ENCODE assay signal across 20 cellular contexts in the genomic region with DNA sequence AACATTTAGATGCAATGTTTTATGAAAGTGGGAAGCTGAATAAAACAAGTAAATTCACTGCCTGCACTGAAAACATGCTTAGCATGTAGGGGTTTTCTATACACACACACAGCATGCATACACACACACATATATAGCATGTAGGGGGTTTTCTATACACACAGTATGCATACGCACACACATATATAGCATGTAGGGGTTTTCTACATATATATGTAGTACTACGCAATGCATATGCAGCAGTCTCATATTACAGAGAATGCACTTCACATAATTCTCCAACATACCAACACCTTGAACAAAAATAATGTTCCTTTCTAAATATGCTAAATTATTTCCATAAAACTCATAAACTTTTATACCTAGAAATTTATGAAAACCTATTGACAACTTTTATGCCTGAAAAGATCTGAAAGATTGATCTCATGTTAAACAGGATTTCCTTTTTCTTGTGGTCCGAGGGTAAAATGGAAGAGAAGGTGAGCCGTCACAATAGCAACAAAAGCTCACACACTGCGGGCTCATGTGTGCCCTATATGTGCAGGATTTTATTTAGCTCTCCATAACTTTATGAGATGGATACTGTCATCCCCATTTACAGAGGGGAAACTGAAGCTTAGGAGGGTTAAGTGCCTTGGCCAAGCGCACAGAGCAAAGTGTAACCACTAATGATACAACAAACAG.
DNase-seq lines count a peak whose midpoint lies in the region; ATAC-seq and TF ChIP-seq lines count a peak whose summit lies in the region.
"Had no signal": no experiment of that assay in that cellular context is flagged by ENCODE, and none has a peak within 500 bp of the region (broad histone marks: within the 10 kb centered on the region; RNA-seq: fewer than 3 reads in every experiment).

No MANE protein-coding gene starts in this region.

- no peak for TF ChIP-seq CTCF in mesothelial cell of epicardium (IDR thresholded peaks at IDR 0.05; ENCODE audit: unreplicated experiment)
- no peak for TF ChIP-seq CTCF in vagina (IDR thresholded peaks at IDR 0.05)
- TF ChIP-seq CTCF in tibial artery (IDR thresholded peaks at IDR 0.05) = no peak
- no peak for TF ChIP-seq CTCF in left lung (IDR thresholded peaks at IDR 0.05)

- H3K27ac ChIP-seq in vagina (peak overlapping the region; percentile 96), tibial artery (peak overlapping the region in 1 of 2 donors; percentile 90), left lung (no peak overlapping the region)
- H3K27ac ChIP-seq: GM23248, HL-60, SJSA1 had no signal

- H3K9me3 ChIP-seq in vagina (no peaks in the 10 kb centered on the region), tibial artery (no peaks in the 10 kb centered on the region), left lung (no peaks in the 10 kb centered on the region)
- H3K9me3 ChIP-seq: SJSA1 had no signal

- H3K4me1 Mint-ChIP-seq in activated naive CD4-positive, alpha-beta T cell treated with anti-CD3 and anti-CD28 coated beads, Interleukin-2, amount 50 U/mL, for 24 hours = peaks cover 91% of the 10 kb centered on the region
- peaks cover 21% of the 10 kb centered on the region for H3K4me1 Mint-ChIP-seq in activated T-helper 17 cell treated with anti-CD3 and anti-CD28 coated beads, Interleukin-2, amount 50 U/mL, for 72 hours
- peaks cover 29% of the 10 kb centered on the region for H3K4me1 Mint-ChIP-seq in mesothelial cell of epicardium

- no peaks in the 10 kb centered on the region for H3K27me3 ChIP-seq in vagina
- H3K27me3 ChIP-seq in tibial artery = no peaks in the 10 kb centered on the region
- H3K27me3 ChIP-seq in left lung = no peaks in the 10 kb centered on the region
- H3K27me3 ChIP-seq: dorsolateral prefrontal cortex had no signal

- H3K9me3 Mint-ChIP-seq in activated naive CD4-positive, alpha-beta T cell treated with anti-CD3 and anti-CD28 coated beads, Interleukin-2, amount 50 U/mL, for 24 hours = no peaks in the 10 kb centered on the region
- no peaks in the 10 kb centered on the region for H3K9me3 Mint-ChIP-seq in activated T-helper 17 cell treated with anti-CD3 and anti-CD28 coated beads, Interleukin-2, amount 50 U/mL, for 72 hours
- H3K9me3 Mint-ChIP-seq in mesothelial cell of epicardium = no peaks in the 10 kb centered on the region

- peaks cover 22% of the 10 kb centered on the region for H3K36me3 Mint-ChIP-seq in activated naive CD4-positive, alpha-beta T cell treated with anti-CD3 and anti-CD28 coated beads, Interleukin-2, amount 50 U/mL, for 24 hours
- H3K36me3 Mint-ChIP-seq in activated T-helper 17 cell treated with anti-CD3 and anti-CD28 coated beads, Interleukin-2, amount 50 U/mL, for 72 hours (ENCODE audit: low read depth) = peaks cover 78% of the 10 kb centered on the region
- no peaks in the 10 kb centered on the region for H3K36me3 Mint-ChIP-seq in mesothelial cell of epicardium

- H3K36me3 ChIP-seq in vagina = peaks cover 0 to 55% of the 10 kb centered on the region in 2 donors
- peaks cover 61 to 74% (median 71%) of the 10 kb centered on the region in 3 donors for H3K36me3 ChIP-seq in tibial artery
- peaks cover 0 to 75% of the 10 kb centered on the region in 2 donors for H3K36me3 ChIP-seq in left lung
- H3K36me3 ChIP-seq: SJSA1 had no signal

- peak overlapping the region; percentile 53 for H3K4me3 Mint-ChIP-seq in activated naive CD4-positive, alpha-beta T cell treated with anti-CD3 and anti-CD28 coated beads, Interleukin-2, amount 50 U/mL, for 24 hours
- H3K4me3 Mint-ChIP-seq in activated T-helper 17 cell treated with anti-CD3 and anti-CD28 coated beads, Interleukin-2, amount 50 U/mL, for 72 hours = peak overlapping the region; percentile 57
- H3K4me3 Mint-ChIP-seq in mesothelial cell of epicardium = no peak overlapping the region

- H3K27me3 Mint-ChIP-seq in activated naive CD4-positive, alpha-beta T cell treated with anti-CD3 and anti-CD28 coated beads, Interleukin-2, amount 50 U/mL, for 24 hours = no peaks in the 10 kb centered on the region
- H3K27me3 Mint-ChIP-seq in activated T-helper 17 cell treated with anti-CD3 and anti-CD28 coated beads, Interleukin-2, amount 50 U/mL, for 72 hours = no peaks in the 10 kb centered on the region
- H3K27me3 Mint-ChIP-seq in mesothelial cell of epicardium (ENCODE audit: low read depth) = no peaks in the 10 kb centered on the region

- no peak for ATAC-seq in activated T-helper 17 cell treated with anti-CD3 and anti-CD28 coated beads, Interleukin-2, amount 50 U/mL, for 72 hours (replicated peaks)
- no peak for ATAC-seq in left lung
- ATAC-seq: activated CD4-positive, CD25-positive, alpha-beta regulatory T cell treated with anti-CD3 and anti-CD28 coated beads, Interleukin-2, amount 50 U/mL, for 24 hours; GM12878 had no signal

- H3K4me1 ChIP-seq in vagina (peaks cover 100% of the 10 kb centered on the region), tibial artery (peaks cover 7 to 99% (median 76%) of the 10 kb centered on the region in 4 donors), left lung (peaks cover 27 to 90% of the 10 kb centered on the region in 2 donors)

- H3K4me3 ChIP-seq in vagina (no peak overlapping the region), tibial artery (no peak overlapping the region), left lung (no peak overlapping the region)
- H3K4me3 ChIP-seq: dorsolateral prefrontal cortex, GM12878, GM23248, SJSA1 had no signal

- intact Hi-C loops in vagina (cut with DNase I) = no loop called here
- intact Hi-C loops in tibial artery (cut with DNase I; ENCODE audit: low total_unique reads) = no loop called here
- intact Hi-C loops in left lung (cut with DNase I) = no loop called here

- no peak for TF ChIP-seq POLR2A in vagina (IDR thresholded peaks at IDR 0.05)

- peak overlapping the region; percentile 94 for H3K27ac Mint-ChIP-seq in activated naive CD4-positive, alpha-beta T cell treated with anti-CD3 and anti-CD28 coated beads, Interleukin-2, amount 50 U/mL, for 24 hours
- peak overlapping the region; percentile 83 for H3K27ac Mint-ChIP-seq in activated T-helper 17 cell treated with anti-CD3 and anti-CD28 coated beads, Interleukin-2, amount 50 U/mL, for 72 hours
- H3K27ac Mint-ChIP-seq in mesothelial cell of epicardium = peak overlapping the region; percentile 7

- DNase-seq in activated naive CD4-positive, alpha-beta T cell treated with anti-CD3 and anti-CD28 coated beads, Interleukin-2, amount 50 U/mL, for 16 hours = no peak
- no peak for DNase-seq in mesothelial cell of epicardium (ENCODE audit: low spot score in 2 of 2, unreplicated experiment in 2 of 2)
- no peak for DNase-seq in vagina (ENCODE audit: extremely low spot score in 2 of 2)
- DNase-seq in tibial artery = no peak
- no peak for DNase-seq in left lung
- DNase-seq: DMS53; dorsolateral prefrontal cortex; foreskin melanocyte; GM23248; NCI-H1417 treated with DMSO at 0.1 percent for 48 hours; NCI-H510A treated with DMSO at 0.1 percent for 48 hours; nucleus accumbens; stimulated activated CD4-positive, alpha-beta T cell treated with anti-CD3 and anti-CD28 coated beads, Interleukin-12 subunit alpha, Interleukin-12 subunit beta, amount 100 ng/mL, for 4 hours; T-helper 9 cell had no signal

Comparison
In these comparisons a context has a peak if more than half of its experiments do, and no peak if none do; other contexts are left out.
1. H3K27ac Mint-ChIP-seq: peak in every context shown above with its lines; median percentile 94 in activated naive CD4-positive, alpha-beta T cell treated with anti-CD3 and anti-CD28 coated beads, Interleukin-2, amount 50 U/mL, for 24 hours; 83 in activated T-helper 17 cell treated with anti-CD3 and anti-CD28 coated beads, Interleukin-2, amount 50 U/mL, for 72 hours; 7 in mesothelial cell of epicardium.